ENCODE assay signal across 22 cellular contexts in the genomic region with DNA sequence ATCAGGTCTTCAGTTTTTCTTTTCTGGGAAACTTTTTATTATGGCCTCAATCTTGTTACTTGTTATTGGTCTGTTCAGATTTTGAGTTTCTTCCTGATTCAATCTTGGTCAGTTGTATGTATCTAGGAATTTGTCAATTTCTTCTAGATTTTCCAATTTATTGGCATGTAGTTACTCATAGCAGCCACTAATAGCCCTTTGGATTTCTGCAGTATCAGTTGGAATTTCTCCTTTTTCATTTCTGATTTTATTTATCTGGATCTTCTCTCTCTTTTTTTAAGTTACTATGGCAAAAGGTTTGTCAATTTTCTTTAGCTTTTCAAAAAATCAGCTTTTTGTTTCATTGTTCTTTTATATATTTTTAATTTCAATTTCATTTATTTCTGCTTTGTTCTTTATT.
DNase-seq lines count a peak whose midpoint lies in the region; ATAC-seq and TF ChIP-seq lines count a peak whose summit lies in the region.
"Had no signal": no experiment of that assay in that cellular context is flagged by ENCODE, and none has a peak within 500 bp of the region (broad histone marks: within the 10 kb centered on the region; RNA-seq: fewer than 3 reads in every experiment).

No MANE protein-coding gene starts in this region.

- no peak overlapping the region for H3K23ac ChIP-seq in mesendoderm (ENCODE audit: low read length)

- no peak overlapping the region for H3K9ac ChIP-seq in mesendoderm (ENCODE audit: low read length)
- H3K9ac ChIP-seq: BLaER1 treated with 17β-estradiol and CSF1 and Interleukin-3, amounts not matched to agents 10 nM and 100 nM had no signal

- H3K36me3 ChIP-seq in mesendoderm (ENCODE audit: control insufficient read depth, insufficient read depth, low read length) = no peaks in the 10 kb centered on the region
- H3K36me3 ChIP-seq: BE2C; BLaER1 treated with 17β-estradiol and CSF1 and Interleukin-3, amounts not matched to agents 10 nM and 100 nM; HAP-1 had no signal

- H2BK15ac ChIP-seq in mesendoderm (replicated peaks; ENCODE audit: low read depth) = no peak overlapping the region

- H3K27ac Mint-ChIP-seq in HFFc6 (no peak overlapping the region), glutamatergic neuron (ENCODE audit: unreplicated experiment) (no peak overlapping the region), progenitor cell of endocrine pancreas (no peak overlapping the region)
- no peak overlapping the region for H3K27ac Mint-ChIP-seq in activated T-helper 2 cell treated with anti-CD3 and anti-CD28 coated beads, Interferon-gamma antibody, Interleukin-2, Interleukin-4, amounts not matched to agents 10 μg/mL and 5 μg/mL and 100 μg/mL, durations not matched to agents 14 hours and 24 hours and 36 hours
- H3K27ac Mint-ChIP-seq: CD14-positive monocyte; CD4-positive, alpha-beta T cell; CD8-positive, alpha-beta memory T cell; GM23338 had no signal

- H3K27me3 ChIP-seq in mesendoderm (ENCODE audit: insufficient read depth, low read length, poor library complexity) = no peaks in the 10 kb centered on the region
- H3K27me3 ChIP-seq: BE2C; BLaER1 treated with 17β-estradiol and CSF1 and Interleukin-3, amounts not matched to agents 10 nM and 100 nM had no signal

- H2BK120ac ChIP-seq in mesendoderm (ENCODE audit: low read depth, low read length) = no peak overlapping the region

- H3K4ac ChIP-seq in mesendoderm (ENCODE audit: low read depth, low read length) = no peak overlapping the region

- no peak overlapping the region for H3K4me3 ChIP-seq in mesendoderm (ENCODE audit: low read length)
- H3K4me3 ChIP-seq: A549; BLaER1 treated with 17β-estradiol and CSF1 and Interleukin-3, amounts not matched to agents 10 nM and 100 nM; GM12878; GM23338; HAP-1 had no signal

- H3K9me3 Mint-ChIP-seq in HFFc6 (no peaks in the 10 kb centered on the region), glutamatergic neuron (ENCODE audit: unreplicated experiment) (no peaks in the 10 kb centered on the region), progenitor cell of endocrine pancreas (ENCODE audit: low read depth) (peaks cover 14% of the 10 kb centered on the region)
- no peaks in the 10 kb centered on the region for H3K9me3 Mint-ChIP-seq in activated T-helper 2 cell treated with anti-CD3 and anti-CD28 coated beads, Interferon-gamma antibody, Interleukin-2, Interleukin-4, amounts not matched to agents 10 μg/mL and 5 μg/mL and 100 μg/mL, durations not matched to agents 14 hours and 24 hours and 36 hours

- TF ChIP-seq CTCF in HFFc6 (IDR thresholded peaks at IDR 0.05) = peak; percentile 36; the same call in 1 of the 2 replicates
- TF ChIP-seq CTCF in glutamatergic neuron (IDR thresholded peaks at IDR 0.05; ENCODE audit: partially characterized antibody, unreplicated experiment) = peak; percentile 12
- TF ChIP-seq CTCF in progenitor cell of endocrine pancreas (IDR thresholded peaks at IDR 0.05; ENCODE audit: unreplicated experiment) = peak; percentile 10

- no peak overlapping the region for H3K4me3 Mint-ChIP-seq in HFFc6
- no peak overlapping the region for H3K4me3 Mint-ChIP-seq in glutamatergic neuron (ENCODE audit: unreplicated experiment)
- H3K4me3 Mint-ChIP-seq in progenitor cell of endocrine pancreas (ENCODE audit: low read depth) = no peak overlapping the region
- H3K4me3 Mint-ChIP-seq in activated T-helper 2 cell treated with anti-CD3 and anti-CD28 coated beads, Interferon-gamma antibody, Interleukin-2, Interleukin-4, amounts not matched to agents 10 μg/mL and 5 μg/mL and 100 μg/mL, durations not matched to agents 14 hours and 24 hours and 36 hours (ENCODE audit: low read depth) = no peak overlapping the region
- H3K4me3 Mint-ChIP-seq: CD14-positive monocyte; CD4-positive, alpha-beta T cell; CD8-positive, alpha-beta memory T cell; GM23338 had no signal

- ATAC-seq in GM21723 (IDR thresholded peaks at IDR 0.05; ENCODE audit: unreplicated experiment) = no peak
- ATAC-seq: A549, GM12878, GM23338 had no signal

- H4K8ac ChIP-seq in mesendoderm (ENCODE audit: low read depth, low read length) = no peak overlapping the region

- no peak overlapping the region for H3K56ac ChIP-seq in mesendoderm (ENCODE audit: low read length)

- no peak overlapping the region for H2AK5ac ChIP-seq in mesendoderm (ENCODE audit: low read length)

- H3K79me1 ChIP-seq in mesendoderm (ENCODE audit: low read length) = no peaks in the 10 kb centered on the region

- no peak overlapping the region for H3K18ac ChIP-seq in mesendoderm (ENCODE audit: low read length)

- no peak overlapping the region for H3K4me2 ChIP-seq in mesendoderm (ENCODE audit: low read length)
- H3K4me2 ChIP-seq: A549; BLaER1 treated with 17β-estradiol and CSF1 and Interleukin-3, amounts not matched to agents 10 nM and 100 nM; GM23338 had no signal

- H3K27ac ChIP-seq in mesendoderm (ENCODE audit: low read depth, low read length) = no peak overlapping the region
- H3K27ac ChIP-seq: A549; BLaER1 treated with 17β-estradiol and CSF1 and Interleukin-3, amounts not matched to agents 10 nM and 100 nM had no signal

- no peak overlapping the region for H4K5ac ChIP-seq in mesendoderm (ENCODE audit: low read length)

- DNase-seq in HFFc6 (no peak), glutamatergic neuron (no peak), progenitor cell of endocrine pancreas (ENCODE audit: low spot score, unreplicated experiment) (no peak), mesendoderm (no peak)
- DNase-seq in activated T-helper 2 cell treated with anti-CD3 and anti-CD28 coated beads, Interferon-gamma antibody, Interleukin-2, Interleukin-4, amounts not matched to agents 10 μg/mL and 5 μg/mL and 100 μg/mL, durations not matched to agents 14 hours and 24 hours and 36 hours (ENCODE audit: low spot score) = no peak
- DNase-seq: 8988T; ACHN; AML-193; BE2C; CD4-positive, alpha-beta T cell; CD8-positive, alpha-beta memory T cell; DMS 273 treated with DMSO at 0.1 percent for 48 hours; DMS79; EL; GDM1 had no signal

- H3K36me3 Mint-ChIP-seq in HFFc6 (ENCODE audit: low read depth) = no peaks in the 10 kb centered on the region
- H3K36me3 Mint-ChIP-seq in glutamatergic neuron (ENCODE audit: unreplicated experiment) = no peaks in the 10 kb centered on the region
- H3K36me3 Mint-ChIP-seq in progenitor cell of endocrine pancreas (ENCODE audit: insufficient read depth) = no peaks in the 10 kb centered on the region
- H3K36me3 Mint-ChIP-seq in activated T-helper 2 cell treated with anti-CD3 and anti-CD28 coated beads, Interferon-gamma antibody, Interleukin-2, Interleukin-4, amounts not matched to agents 10 μg/mL and 5 μg/mL and 100 μg/mL, durations not matched to agents 14 hours and 24 hours and 36 hours (ENCODE audit: low read depth) = no peaks in the 10 kb centered on the region
- H3K36me3 Mint-ChIP-seq: CD14-positive monocyte; CD8-positive, alpha-beta memory T cell had no signal

- no peaks in the 10 kb centered on the region for H3K79me2 ChIP-seq in mesendoderm (ENCODE audit: control insufficient read depth, insufficient read depth, low read length)

- no peaks in the 10 kb centered on the region for H3K4me1 ChIP-seq in mesendoderm (ENCODE audit: control insufficient read depth, low read depth, low read length)
- H3K4me1 ChIP-seq: A549; BE2C; BLaER1 treated with 17β-estradiol and CSF1 and Interleukin-3, amounts not matched to agents 10 nM and 100 nM; HAP-1 had no signal

- intact Hi-C loops in activated T-helper 2 cell treated with anti-CD3 and anti-CD28 coated beads, Interferon-gamma antibody, Interleukin-2, Interleukin-4, amounts not matched to agents 10 μg/mL and 5 μg/mL and 100 μg/mL, durations not matched to agents 14 hours and 24 hours and 36 hours (cut with micrococcal nuclease) = no loop called here

- no peak overlapping the region for H2BK5ac ChIP-seq in mesendoderm (ENCODE audit: low read length)

- H3K4me1 Mint-ChIP-seq in HFFc6 (ENCODE audit: low read depth) (no peaks in the 10 kb centered on the region), glutamatergic neuron (ENCODE audit: low read depth, unreplicated experiment) (no peaks in the 10 kb centered on the region), progenitor cell of endocrine pancreas (ENCODE audit: low read depth) (no peaks in the 10 kb centered on the region)
- no peaks in the 10 kb centered on the region for H3K4me1 Mint-ChIP-seq in activated T-helper 2 cell treated with anti-CD3 and anti-CD28 coated beads, Interferon-gamma antibody, Interleukin-2, Interleukin-4, amounts not matched to agents 10 μg/mL and 5 μg/mL and 100 μg/mL, durations not matched to agents 14 hours and 24 hours and 36 hours (ENCODE audit: low read depth)
- H3K4me1 Mint-ChIP-seq: CD14-positive monocyte; CD8-positive, alpha-beta memory T cell; GM23338 had no signal

- H3K27me3 Mint-ChIP-seq in HFFc6 (ENCODE audit: insufficient read depth) = no peaks in the 10 kb centered on the region
- H3K27me3 Mint-ChIP-seq in glutamatergic neuron (ENCODE audit: unreplicated experiment) = peaks cover 3% of the 10 kb centered on the region
- H3K27me3 Mint-ChIP-seq in progenitor cell of endocrine pancreas = no peaks in the 10 kb centered on the region
- H3K27me3 Mint-ChIP-seq in activated T-helper 2 cell treated with anti-CD3 and anti-CD28 coated beads, Interferon-gamma antibody, Interleukin-2, Interleukin-4, amounts not matched to agents 10 μg/mL and 5 μg/mL and 100 μg/mL, durations not matched to agents 14 hours and 24 hours and 36 hours (ENCODE audit: low read depth) = no peaks in the 10 kb centered on the region
- H3K27me3 Mint-ChIP-seq: CD8-positive, alpha-beta memory T cell had no signal
